Comparison of ENCODE assay signal across 18 cellular contexts in genomic region chr17:55763856-55764255, GRCh38. TPM values are rescaled to one million over a fixed set of nuclear protein-coding genes. Genes with fewer than 3 reads are reported as not detected.
DNase-seq lines count a peak whose midpoint lies in the region; ATAC-seq, FAIRE-seq and TF ChIP-seq lines count a peak whose summit lies in the region.
"Had no signal": no experiment of that assay in that cellular context is flagged by ENCODE, and none has a peak within 500 bp of the region (broad histone marks: within the 10 kb centered on the region; RNA-seq: fewer than 3 reads in every experiment).

No MANE protein-coding gene starts in this region.

- H3K36me3 Mint-ChIP-seq in activated naive CD8-positive, alpha-beta T cell treated with anti-CD3 and anti-CD28 coated beads, Interleukin-2, amount 50 U/mL, for 24 hours (ENCODE audit: low read depth) = no peaks in the 10 kb centered on the region

- no peak overlapping the region for H3K27ac Mint-ChIP-seq in activated naive CD8-positive, alpha-beta T cell treated with anti-CD3 and anti-CD28 coated beads, Interleukin-2, amount 50 U/mL, for 24 hours
- H3K27ac Mint-ChIP-seq: activated naive CD4-positive, alpha-beta T cell treated with anti-CD3 and anti-CD28 coated beads for 36 hours; nephron progenitor cell had no signal

- H3K36me3 ChIP-seq in right atrium auricular region = no peaks in the 10 kb centered on the region
- H3K36me3 ChIP-seq in kidney (ENCODE audit: control insufficient read depth in 1 of 2, insufficient read depth in 2 of 2, low read length in 2 of 2) = peaks cover 0 to 3% of the 10 kb centered on the region in 2 donors
- H3K36me3 ChIP-seq in upper lobe of right lung = peaks cover 11% of the 10 kb centered on the region
- H3K36me3 ChIP-seq: cardiac muscle cell had no signal

- no peaks in the 10 kb centered on the region for H3K27me3 Mint-ChIP-seq in activated naive CD8-positive, alpha-beta T cell treated with anti-CD3 and anti-CD28 coated beads, Interleukin-2, amount 50 U/mL, for 24 hours

- H3K9me3 Mint-ChIP-seq in activated naive CD8-positive, alpha-beta T cell treated with anti-CD3 and anti-CD28 coated beads, Interleukin-2, amount 50 U/mL, for 24 hours = no peaks in the 10 kb centered on the region
- H3K9me3 Mint-ChIP-seq: activated naive CD4-positive, alpha-beta T cell treated with anti-CD3 and anti-CD28 coated beads for 36 hours had no signal

- TF ChIP-seq CTCF in right atrium auricular region (IDR thresholded peaks at IDR 0.05) (no peak), kidney (IDR thresholded peaks at IDR 0.05; ENCODE audit: borderline replicate concordance, extremely low read depth, insufficient read depth) (no peak), upper lobe of right lung (IDR thresholded peaks at IDR 0.05) (no peak)

- no peak overlapping the region for H3K4me3 Mint-ChIP-seq in activated naive CD8-positive, alpha-beta T cell treated with anti-CD3 and anti-CD28 coated beads, Interleukin-2, amount 50 U/mL, for 24 hours
- H3K4me3 Mint-ChIP-seq: activated naive CD4-positive, alpha-beta T cell treated with anti-CD3 and anti-CD28 coated beads for 36 hours; nephron progenitor cell had no signal

- no peak for FAIRE-seq in kidney (lab: Jason Lieb, UNC)

- no peaks in the 10 kb centered on the region for H3K27me3 ChIP-seq in right atrium auricular region
- H3K27me3 ChIP-seq in upper lobe of right lung = no peaks in the 10 kb centered on the region
- H3K27me3 ChIP-seq: cardiac muscle cell, left lung, SJSA1 had no signal

- H3K9me3 ChIP-seq in right atrium auricular region (no peaks in the 10 kb centered on the region), kidney (ENCODE audit: control insufficient read depth in 1 of 2, low read length in 2 of 2) (no peaks in the 10 kb centered on the region), upper lobe of right lung (no peaks in the 10 kb centered on the region)
- H3K9me3 ChIP-seq: Caco-2, left lung, SJSA1 had no signal

- peak overlapping the region in 1 of 2 donors; percentile 16 for H3K27ac ChIP-seq in right atrium auricular region
- H3K27ac ChIP-seq in kidney (ENCODE audit: low read depth in 2 of 2, low read length in 2 of 2) = peak overlapping the region; percentile 18 to 23
- peak overlapping the region; percentile 33 for H3K27ac ChIP-seq in upper lobe of right lung
- H3K27ac ChIP-seq: cardiac muscle cell, KMS-11, SJSA1, VCaP had no signal

- peaks cover 0 to 15% of the 10 kb centered on the region in 2 donors for H3K4me1 ChIP-seq in right atrium auricular region
- peaks cover 6 to 11% of the 10 kb centered on the region in 2 donors for H3K4me1 ChIP-seq in kidney (ENCODE audit: control insufficient read depth in 1 of 2, insufficient read depth in 1 of 2, low read depth in 1 of 2, low read length in 2 of 2)
- H3K4me1 ChIP-seq in upper lobe of right lung = peaks cover 11% of the 10 kb centered on the region

- H3K4me3 ChIP-seq in right atrium auricular region (no peak overlapping the region), kidney (ENCODE audit: low read length in 2 of 2) (no peak overlapping the region), upper lobe of right lung (no peak overlapping the region)
- H3K4me3 ChIP-seq: cardiac muscle cell, left lung, SJSA1 had no signal

- peaks cover 2% of the 10 kb centered on the region for H3K4me1 Mint-ChIP-seq in activated naive CD8-positive, alpha-beta T cell treated with anti-CD3 and anti-CD28 coated beads, Interleukin-2, amount 50 U/mL, for 24 hours

- DNase-seq in Right ventricle myocardium inferior (ENCODE audit: missing footprints) (no peak), right atrium auricular region (ENCODE audit: low spot score) (no peak), amniotic epithelial cell (ENCODE audit: low read depth) (peak; percentile 37), kidney (no peak), upper lobe of right lung (no peak), NAMALWA (ENCODE audit: low spot score) (no peak)
- DNase-seq in activated naive CD4-positive, alpha-beta T cell treated with Interleukin-2 at 50 U/mL for 16 hours = no peak
- DNase-seq in activated naive CD8-positive, alpha-beta T cell treated with anti-CD3 and anti-CD28 coated beads, Interleukin-2, amount 50 U/mL, for 24 hours = no peak
- DNase-seq: activated naive CD4-positive, alpha-beta T cell treated with anti-CD3 and anti-CD28 coated beads for 36 hours; Caco-2; left lung; NCI-H748 treated with DMSO at 0.1 percent for 48 hours; nephron progenitor cell; stimulated activated naive CD4-positive, alpha-beta T cell had no signal

- ATAC-seq in Right ventricle myocardium inferior (peak; percentile 50), upper lobe of right lung (peak; percentile 62)
- ATAC-seq in activated naive CD8-positive, alpha-beta T cell treated with anti-CD3 and anti-CD28 coated beads, Interleukin-2, amount 50 U/mL, for 24 hours = no peak
- ATAC-seq: left lung had no signal

- intact Hi-C loops in Right ventricle myocardium inferior (cut with DNase I) = no loop called here
- intact Hi-C loops in kidney (cut with DNase I) = no loop called here
- intact Hi-C loops in upper lobe of right lung (cut with DNase I) = no loop called here

- no peak overlapping the region for H3K9ac ChIP-seq in kidney (ENCODE audit: low read length in 2 of 2)
- H3K9ac ChIP-seq: KMS-11 had no signal

RNA-seq across cellular contexts. Expression of gene PCTP, which starts 13.0 kb away (rescaled TPM):
- total RNA-seq in Right ventricle myocardium inferior (21.9 TPM), right atrium auricular region (10 to 100 TPM; 15.1 to 27.0 TPM), kidney (18.7 TPM), upper lobe of right lung (24.7 TPM)
- polyA plus RNA-seq in kidney (ENCODE audit: insufficient read depth, low read depth, low replicate concordance) = 39.2 TPM

RNA-seq across cellular contexts. Expression of gene TMEM100, which starts 41.2 kb away (rescaled TPM):
- total RNA-seq in Right ventricle myocardium inferior (17.0 TPM), right atrium auricular region (10 to 100 TPM; 18.0 to 26.1 TPM), kidney (7.2 TPM), upper lobe of right lung (279 TPM)
- polyA plus RNA-seq in kidney (ENCODE audit: insufficient read depth, low read depth, low replicate concordance) = 0.67 TPM
- total RNA-seq: activated naive CD4-positive, alpha-beta T cell treated with anti-CD3 and anti-CD28 coated beads for 36 hours; Caco-2 had no signal
- polyA plus RNA-seq: cardiac muscle cell had no signal

Comparison
In these comparisons a context has a peak if more than half of its experiments do, and no peak if none do; other contexts are left out.
1. RNA of gene TMEM100, which starts 41.2 kb away (total RNA-seq): 279 TPM in upper lobe of right lung (single experiment); 18.0 to 26.1 TPM in right atrium auricular region, 17.0 TPM in Right ventricle myocardium inferior (single experiment) and 7.2 TPM in kidney (single experiment); every median in the first group is over 10 times any median in the second.